ENCODE assay signal across 1 cellular context in the genomic region with DNA sequence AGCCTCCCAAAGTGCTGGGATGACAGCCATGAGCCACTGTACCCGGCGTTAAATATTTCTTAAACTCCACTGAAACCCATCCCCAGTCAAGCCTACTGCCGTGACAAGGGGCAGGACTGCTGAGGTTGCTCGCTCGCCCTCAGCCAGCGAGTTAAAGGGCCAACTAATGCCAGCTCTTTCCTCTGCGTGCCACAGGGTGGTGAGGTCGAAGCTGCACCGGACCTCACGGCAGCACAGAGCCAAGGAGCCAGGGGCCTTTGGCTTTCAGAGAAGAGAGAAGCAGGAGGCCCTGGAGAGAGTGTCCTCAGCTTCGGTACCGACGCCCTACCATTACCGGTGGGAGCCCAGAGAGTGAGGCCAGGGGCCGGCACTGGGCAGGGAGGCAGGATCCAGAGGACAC.
A peak's percentile ranks its signal among the peaks of the same experiment; 100 is the strongest.
TF ChIP-seq lines count a peak whose summit lies in the region.

No MANE protein-coding gene starts in this region.

TF ChIP-seq in HepG2, 621 proteins besides CTCF, POLR2A, EP300 and RAD21:
- TF ChIP-seq, protein P1, sequence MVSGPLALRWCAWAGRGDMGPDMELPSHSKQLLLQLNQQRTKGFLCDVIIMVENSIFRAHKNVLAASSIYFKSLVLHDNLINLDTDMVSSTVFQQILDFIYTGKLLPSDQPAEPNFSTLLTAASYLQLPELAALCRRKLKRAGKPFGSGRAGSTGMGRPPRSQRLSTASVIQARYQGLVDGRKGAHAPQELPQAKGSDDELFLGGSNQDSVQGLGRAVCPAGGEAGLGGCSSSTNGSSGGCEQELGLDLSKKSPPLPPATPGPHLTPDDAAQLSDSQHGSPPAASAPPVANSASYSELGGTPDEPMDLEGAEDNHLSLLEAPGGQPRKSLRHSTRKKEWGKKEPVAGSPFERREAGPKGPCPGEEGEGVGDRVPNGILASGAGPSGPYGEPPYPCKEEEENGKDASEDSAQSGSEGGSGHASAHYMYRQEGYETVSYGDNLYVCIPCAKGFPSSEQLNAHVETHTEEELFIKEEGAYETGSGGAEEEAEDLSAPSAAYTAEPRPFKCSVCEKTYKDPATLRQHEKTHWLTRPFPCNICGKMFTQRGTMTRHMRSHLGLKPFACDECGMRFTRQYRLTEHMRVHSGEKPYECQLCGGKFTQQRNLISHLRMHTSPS (CRISPR knock-in tag; IDR thresholded peaks at IDR 0.05; ENCODE audit: low read depth): no peak
- no peak for TF ChIP-seq POLR2AphosphoS2 (IDR thresholded peaks at IDR 0.05; ENCODE audit: low read depth, low read length)
- TF ChIP-seq ASH2L (IDR thresholded peaks at IDR 0.05; ENCODE audit: insufficient read length, low read depth, low read length): no peak
- TF ChIP-seq AGO2 (optimal IDR thresholded peaks at IDR 0.05; ENCODE audit: low read depth, low read length): peak; percentile 82
- TF ChIP-seq POLR2AphosphoS5 (IDR thresholded peaks at IDR 0.05; ENCODE audit: low read depth, low read length): 0 out of 2 replicates have a peak, but pooled peaks have one; percentile 3
